ENCODE assay signal across 21 cellular contexts in the genomic region with DNA sequence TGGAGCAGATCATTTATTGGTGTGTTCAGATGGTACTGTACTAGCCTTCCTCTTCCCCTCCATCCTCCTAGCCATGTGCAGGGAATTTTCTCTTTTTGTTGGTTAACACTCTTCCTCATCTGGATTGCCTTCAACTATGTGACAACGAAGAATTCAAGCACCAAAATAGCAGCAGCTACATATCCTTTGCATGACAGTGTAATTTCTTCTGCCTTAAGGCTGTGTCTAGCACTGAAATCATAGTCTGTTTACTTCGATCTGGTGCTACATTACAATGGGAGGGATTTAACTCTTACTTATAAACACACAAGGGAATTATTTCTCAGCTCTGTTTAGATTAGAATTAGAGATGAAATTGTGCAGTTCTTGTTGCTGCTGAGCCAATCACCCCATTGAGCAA.
DNase-seq lines count a peak whose midpoint lies in the region; ATAC-seq and TF ChIP-seq lines count a peak whose summit lies in the region.
"Had no signal": no experiment of that assay in that cellular context is flagged by ENCODE, and none has a peak within 500 bp of the region (broad histone marks: within the 10 kb centered on the region; RNA-seq: fewer than 3 reads in every experiment).

No MANE protein-coding gene starts in this region.

- no peaks in the 10 kb centered on the region for H3K27me3 Mint-ChIP-seq in activated T-cell treated with anti-CD3 and anti-CD28 coated beads, Interleukin-2, amount 50 U/mL, for 72 hours (ENCODE audit: low read depth)
- H3K27me3 Mint-ChIP-seq in osteocyte (ENCODE audit: unreplicated experiment): no peaks in the 10 kb centered on the region
- no peaks in the 10 kb centered on the region for H3K27me3 Mint-ChIP-seq in stimulated activated memory B cell treated with anti-CD40 and anti-IgM and Interleukin-4, amounts not matched to agents 10 μg/mL and 1 μg/mL and 100 μg/mL, for 72 hours

- H3K36me3 Mint-ChIP-seq in activated T-cell treated with anti-CD3 and anti-CD28 coated beads, Interleukin-2, amount 50 U/mL, for 72 hours (ENCODE audit: insufficient read depth in 2 of 2): peaks cover 0 to 1% of the 10 kb centered on the region in 2 donors
- no peaks in the 10 kb centered on the region for H3K36me3 Mint-ChIP-seq in osteocyte (ENCODE audit: unreplicated experiment)
- H3K36me3 Mint-ChIP-seq in stimulated activated memory B cell treated with anti-CD40 and anti-IgM and Interleukin-4, amounts not matched to agents 10 μg/mL and 1 μg/mL and 100 μg/mL, for 72 hours: peaks cover 32% of the 10 kb centered on the region

- no peak overlapping the region for H3K4me3 Mint-ChIP-seq in activated T-cell treated with anti-CD3 and anti-CD28 coated beads, Interleukin-2, amount 50 U/mL, for 72 hours
- no peak overlapping the region for H3K4me3 Mint-ChIP-seq in osteocyte (ENCODE audit: unreplicated experiment)
- H3K4me3 Mint-ChIP-seq in stimulated activated memory B cell treated with anti-CD40 and anti-IgM and Interleukin-4, amounts not matched to agents 10 μg/mL and 1 μg/mL and 100 μg/mL, for 72 hours: no peak overlapping the region

- DNase-seq in activated T-cell treated with anti-CD3 and anti-CD28 coated beads, Interleukin-2, amount 50 U/mL, for 72 hours: no peak
- DNase-seq in activated T-cell treated with anti-CD3 and anti-CD28 coated beads for 4 hours (no peak), fibroblast of the conjunctiva (ENCODE audit: low read depth) (peak; percentile 35), osteocyte (ENCODE audit: extremely low spot score, unreplicated experiment) (no peak)
- DNase-seq: 8988T; activated effector memory CD4-positive, alpha-beta T cell treated with Interleukin-2 at 50 U/mL for 16 hours; anterior cingulate cortex; colonic mucosa; GOT3; hippocampal formation; NCI-H1436; posterior cingulate gyrus; stimulated activated CD4-positive, alpha-beta T cell treated with anti-CD3 and anti-CD28 coated beads, Interleukin-12 subunit alpha, Interleukin-12 subunit beta, amount 100 ng/mL, for 4 hours; stimulated activated naive CD8-positive, alpha-beta T cell treated with anti-CD3 and anti-CD28 coated beads, Interleukin-15, Interleukin-2, amounts not matched to agents 100 U/mL and 50 U/mL, for 24 hours; upper lobe of right lung had no signal

- peak overlapping the region; percentile 7 for H3K27ac Mint-ChIP-seq in activated T-cell treated with anti-CD3 and anti-CD28 coated beads, Interleukin-2, amount 50 U/mL, for 72 hours
- peak overlapping the region; percentile 35 for H3K27ac Mint-ChIP-seq in osteocyte (ENCODE audit: unreplicated experiment)
- no peak overlapping the region for H3K27ac Mint-ChIP-seq in stimulated activated memory B cell treated with anti-CD40 and anti-IgM and Interleukin-4, amounts not matched to agents 10 μg/mL and 1 μg/mL and 100 μg/mL, for 72 hours

- no peak for ATAC-seq in activated T-cell treated with anti-CD3 and anti-CD28 coated beads, Interleukin-2, amount 50 U/mL, for 72 hours (replicated peaks in 1 of 2)
- ATAC-seq in SK-N-SH treated with all-trans-retinoic acid at 6 μM for 48 hours: peak; percentile 89
- ATAC-seq in GM21825 (IDR thresholded peaks at IDR 0.05; ENCODE audit: unreplicated experiment): no peak
- ATAC-seq in GM18909 (IDR thresholded peaks at IDR 0.05; ENCODE audit: poor library complexity, unreplicated experiment): no peak
- no peak for ATAC-seq in stimulated activated memory B cell treated with anti-CD40 and anti-IgM and Interleukin-4, amounts not matched to agents 10 μg/mL and 1 μg/mL and 100 μg/mL, for 72 hours
- ATAC-seq: left lobe of liver; Panc1; stimulated activated naive CD8-positive, alpha-beta T cell treated with anti-CD3 and anti-CD28 coated beads, Interleukin-15, Interleukin-2, amounts not matched to agents 100 U/mL and 50 U/mL, for 24 hours; upper lobe of right lung had no signal

- no peaks in the 10 kb centered on the region for H3K4me1 Mint-ChIP-seq in activated T-cell treated with anti-CD3 and anti-CD28 coated beads, Interleukin-2, amount 50 U/mL, for 72 hours (ENCODE audit: low read depth)
- peaks cover 13% of the 10 kb centered on the region for H3K4me1 Mint-ChIP-seq in osteocyte (ENCODE audit: unreplicated experiment)
- H3K4me1 Mint-ChIP-seq in stimulated activated memory B cell treated with anti-CD40 and anti-IgM and Interleukin-4, amounts not matched to agents 10 μg/mL and 1 μg/mL and 100 μg/mL, for 72 hours: no peaks in the 10 kb centered on the region

- peaks cover 0 to 3% of the 10 kb centered on the region in 2 donors for H3K9me3 Mint-ChIP-seq in activated T-cell treated with anti-CD3 and anti-CD28 coated beads, Interleukin-2, amount 50 U/mL, for 72 hours
- H3K9me3 Mint-ChIP-seq in osteocyte (ENCODE audit: unreplicated experiment): no peaks in the 10 kb centered on the region
- H3K9me3 Mint-ChIP-seq in stimulated activated memory B cell treated with anti-CD40 and anti-IgM and Interleukin-4, amounts not matched to agents 10 μg/mL and 1 μg/mL and 100 μg/mL, for 72 hours: no peaks in the 10 kb centered on the region

- no peak for TF ChIP-seq CTCF in osteocyte (IDR thresholded peaks at IDR 0.05)

TF ChIP-seq in SK-N-SH treated with all-trans-retinoic acid at 6 μM for 48 hours, 23 proteins besides CTCF, POLR2A, EP300 and RAD21:
- TF ChIP-seq, protein P1, sequence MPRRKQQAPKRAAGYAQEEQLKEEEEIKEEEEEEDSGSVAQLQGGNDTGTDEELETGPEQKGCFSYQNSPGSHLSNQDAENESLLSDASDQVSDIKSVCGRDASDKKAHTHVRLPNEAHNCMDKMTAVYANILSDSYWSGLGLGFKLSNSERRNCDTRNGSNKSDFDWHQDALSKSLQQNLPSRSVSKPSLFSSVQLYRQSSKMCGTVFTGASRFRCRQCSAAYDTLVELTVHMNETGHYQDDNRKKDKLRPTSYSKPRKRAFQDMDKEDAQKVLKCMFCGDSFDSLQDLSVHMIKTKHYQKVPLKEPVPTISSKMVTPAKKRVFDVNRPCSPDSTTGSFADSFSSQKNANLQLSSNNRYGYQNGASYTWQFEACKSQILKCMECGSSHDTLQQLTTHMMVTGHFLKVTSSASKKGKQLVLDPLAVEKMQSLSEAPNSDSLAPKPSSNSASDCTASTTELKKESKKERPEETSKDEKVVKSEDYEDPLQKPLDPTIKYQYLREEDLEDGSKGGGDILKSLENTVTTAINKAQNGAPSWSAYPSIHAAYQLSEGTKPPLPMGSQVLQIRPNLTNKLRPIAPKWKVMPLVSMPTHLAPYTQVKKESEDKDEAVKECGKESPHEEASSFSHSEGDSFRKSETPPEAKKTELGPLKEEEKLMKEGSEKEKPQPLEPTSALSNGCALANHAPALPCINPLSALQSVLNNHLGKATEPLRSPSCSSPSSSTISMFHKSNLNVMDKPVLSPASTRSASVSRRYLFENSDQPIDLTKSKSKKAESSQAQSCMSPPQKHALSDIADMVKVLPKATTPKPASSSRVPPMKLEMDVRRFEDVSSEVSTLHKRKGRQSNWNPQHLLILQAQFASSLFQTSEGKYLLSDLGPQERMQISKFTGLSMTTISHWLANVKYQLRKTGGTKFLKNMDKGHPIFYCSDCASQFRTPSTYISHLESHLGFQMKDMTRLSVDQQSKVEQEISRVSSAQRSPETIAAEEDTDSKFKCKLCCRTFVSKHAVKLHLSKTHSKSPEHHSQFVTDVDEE (CRISPR knock-in tag; IDR thresholded peaks at IDR 0.05): no peak
- TF ChIP-seq RARB (CRISPR knock-in tag; IDR thresholded peaks at IDR 0.05) (no peak), ESRRG (CRISPR knock-in tag; IDR thresholded peaks at IDR 0.05) (no peak), ZNF70 (CRISPR knock-in tag; IDR thresholded peaks at IDR 0.05) (no peak), BACH2 (CRISPR knock-in tag; IDR thresholded peaks at IDR 0.05; ENCODE audit: borderline replicate concordance) (no peak), ZFP30 (CRISPR knock-in tag; IDR thresholded peaks at IDR 0.05) (no peak)
- TF ChIP-seq, protein P2, sequence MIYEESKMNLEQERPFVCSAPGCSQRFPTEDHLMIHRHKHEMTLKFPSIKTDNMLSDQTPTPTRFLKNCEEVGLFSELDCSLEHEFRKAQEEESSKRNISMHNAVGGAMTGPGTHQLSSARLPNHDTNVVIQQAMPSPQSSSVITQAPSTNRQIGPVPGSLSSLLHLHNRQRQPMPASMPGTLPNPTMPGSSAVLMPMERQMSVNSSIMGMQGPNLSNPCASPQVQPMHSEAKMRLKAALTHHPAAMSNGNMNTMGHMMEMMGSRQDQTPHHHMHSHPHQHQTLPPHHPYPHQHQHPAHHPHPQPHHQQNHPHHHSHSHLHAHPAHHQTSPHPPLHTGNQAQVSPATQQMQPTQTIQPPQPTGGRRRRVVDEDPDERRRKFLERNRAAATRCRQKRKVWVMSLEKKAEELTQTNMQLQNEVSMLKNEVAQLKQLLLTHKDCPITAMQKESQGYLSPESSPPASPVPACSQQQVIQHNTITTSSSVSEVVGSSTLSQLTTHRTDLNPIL (CRISPR knock-in tag; IDR thresholded peaks at IDR 0.05; ENCODE audit: low read depth): no peak
